ENCODE assay signal across 8 cellular contexts in the genomic region with DNA sequence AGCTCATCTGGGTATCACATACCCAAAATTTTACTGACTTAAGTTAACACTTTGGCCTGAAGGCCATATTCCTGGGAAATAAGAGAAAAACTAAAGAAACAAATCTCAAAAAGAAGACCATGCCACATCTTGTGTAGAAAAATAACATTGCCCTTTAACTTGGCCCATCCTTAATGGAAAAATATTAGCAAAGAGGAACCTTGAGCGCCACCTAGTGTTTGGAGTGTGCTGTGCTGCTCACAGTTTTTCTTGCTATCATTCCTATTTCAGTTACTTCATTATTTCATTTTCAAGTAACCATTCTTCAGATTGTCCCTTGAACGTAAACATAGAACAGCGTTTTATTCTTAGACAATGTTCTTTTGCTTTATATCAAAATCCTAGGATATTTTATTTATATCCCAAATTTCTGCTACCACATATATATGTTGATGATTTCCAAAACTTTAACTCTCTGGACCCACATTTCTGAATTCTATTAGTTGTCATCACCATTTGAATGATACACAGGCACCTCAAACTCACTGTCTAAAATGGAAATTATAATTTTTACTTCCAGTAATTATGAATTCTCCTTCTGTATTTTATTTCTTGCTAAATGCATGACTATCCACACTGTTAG.
DNase-seq lines count a peak whose midpoint lies in the region; ATAC-seq and TF ChIP-seq lines count a peak whose summit lies in the region.

No MANE protein-coding gene starts in this region.

- H2BK20ac ChIP-seq in IMR-90 (ENCODE audit: low read depth, low read length), result no peak overlapping the region

- peak; percentile 72 for TF ChIP-seq RAD21 in IMR-90 (IDR thresholded peaks at IDR 0.05; ENCODE audit: low read length)

- H3K27ac ChIP-seq in IMR-90 (ENCODE audit: insufficient read depth, low read length) (no peak overlapping the region), coronary artery (no peak overlapping the region), mesenchymal stem cell (ENCODE audit: low read length, poor library complexity, severe bottlenecking) (no peak overlapping the region), upper lobe of right lung (no peak overlapping the region)

- H3K56ac ChIP-seq in IMR-90 (ENCODE audit: extremely low read depth, insufficient read depth, low read length), result no peak overlapping the region

- H2AFZ ChIP-seq in IMR-90 (replicated peaks; ENCODE audit: low read length, poor library complexity) (no peak overlapping the region), mesenchymal stem cell (ENCODE audit: low read depth, low read length) (no peak overlapping the region)

- H2BK15ac ChIP-seq in IMR-90 (ENCODE audit: low read depth, low read length), result no peak overlapping the region
- no peak overlapping the region for H2BK15ac ChIP-seq in mesenchymal stem cell (ENCODE audit: low read depth, poor library complexity, severe bottlenecking)

- H4K20me1 ChIP-seq in IMR-90 (ENCODE audit: insufficient read depth, low read length), result no peaks in the 10 kb centered on the region

- H3K27me3 ChIP-seq in IMR-90 (ENCODE audit: control insufficient read depth, insufficient read depth, low read length), result no peaks in the 10 kb centered on the region
- no peaks in the 10 kb centered on the region for H3K27me3 ChIP-seq in mesenchymal stem cell (ENCODE audit: control insufficient read depth in 1 of 2, insufficient read depth in 1 of 2, low read length in 2 of 2)
- H3K27me3 ChIP-seq in upper lobe of right lung, result no peaks in the 10 kb centered on the region

- TF ChIP-seq POLR2A in IMR-90 (IDR thresholded peaks at IDR 0.05; ENCODE audit: low read depth, low read length), result no peak

- H3K4ac ChIP-seq in IMR-90 (ENCODE audit: low read depth, low read length) (no peak overlapping the region), mesenchymal stem cell (ENCODE audit: low read depth in 1 of 2, low read length in 2 of 2) (no peak overlapping the region)

- no peak overlapping the region for H3K4me3 ChIP-seq in IMR-90 (ENCODE audit: insufficient read depth, low read depth, low read length)
- H3K4me3 ChIP-seq in coronary artery, result no peak overlapping the region
- H3K4me3 ChIP-seq in mesenchymal stem cell (ENCODE audit: insufficient read depth in 1 of 2, low read depth in 1 of 2, low read length in 2 of 2), result no peak overlapping the region
- H3K4me3 ChIP-seq in upper lobe of right lung, result no peak overlapping the region

- H3K9me3 ChIP-seq in IMR-90 (ENCODE audit: control insufficient read depth, insufficient read depth, low read length) (no peaks in the 10 kb centered on the region), mesenchymal stem cell (ENCODE audit: control insufficient read depth, low read length) (no peaks in the 10 kb centered on the region), upper lobe of right lung (no peaks in the 10 kb centered on the region)

- DNase-seq in NCI-H2171 treated with DMSO at 0.1 percent for 48 hours (lab: John Stamatoyannopoulos, UW), result peak; percentile 30
- DNase-seq in NCI-H2171 (lab: John Stamatoyannopoulos, UW), result no peak
- peak; percentile 28 for DNase-seq in IMR-90
- DNase-seq in RPMI7951 (ENCODE audit: low read depth), result peak; percentile 16
- no peak for DNase-seq in coronary artery (ENCODE audit: low spot score)
- peak; percentile 61 for DNase-seq in mesenchymal stem cell
- no peak for DNase-seq in upper lobe of right lung

- H2BK120ac ChIP-seq in IMR-90 (ENCODE audit: low read depth, low read length) (no peak overlapping the region), mesenchymal stem cell (ENCODE audit: low read depth, low read length) (no peak overlapping the region)

- no TSS peak for BruUV-seq in IMR-90 (replicated peaks; lab: Mats Ljungman, UMichigan)

- no peak overlapping the region for H3K9ac ChIP-seq in IMR-90 (ENCODE audit: low read depth, low read length)
- no peak overlapping the region for H3K9ac ChIP-seq in mesenchymal stem cell (ENCODE audit: low read length)

- H4K91ac ChIP-seq in IMR-90 (ENCODE audit: insufficient read depth, low read depth, low read length) (no peak overlapping the region), mesenchymal stem cell (ENCODE audit: low read length) (no peak overlapping the region)

- in situ Hi-C loops in IMR-90 (cut with MboI; ENCODE audit: low sequenced_read_pairs), result no loop called here

- H3K36me3 ChIP-seq in IMR-90 (ENCODE audit: control insufficient read depth, insufficient read depth, low read length) (no peaks in the 10 kb centered on the region), mesenchymal stem cell (ENCODE audit: control insufficient read depth in 1 of 2, insufficient read depth in 2 of 2, low read depth in 1 of 2, low read length in 2 of 2) (no peaks in the 10 kb centered on the region), upper lobe of right lung (no peaks in the 10 kb centered on the region)

- H4K8ac ChIP-seq in IMR-90 (ENCODE audit: low read depth in 2 of 2, low read length in 2 of 2) (no peak overlapping the region), mesenchymal stem cell (ENCODE audit: low read length) (no peak overlapping the region)

- H2AK9ac ChIP-seq in IMR-90 (replicated peaks; ENCODE audit: low read depth, low read length, poor library complexity), result no peak overlapping the region

- H3K14ac ChIP-seq in IMR-90 (replicated peaks; ENCODE audit: low read depth, low read length), result no peak overlapping the region
- H3K14ac ChIP-seq in mesenchymal stem cell (ENCODE audit: low read length in 2 of 2), result no peak overlapping the region

- H3K9me1 ChIP-seq in IMR-90 (ENCODE audit: insufficient read depth, low read length), result no peaks in the 10 kb centered on the region

- POLR2A ChIA-PET in IMR-90 (lab: Charles Lee; ENCODE audit: unreplicated experiment), result no interaction called here

- no peak overlapping the region for H2BK5ac ChIP-seq in IMR-90 (ENCODE audit: low read depth, low read length, poor library complexity, severe bottlenecking)
- H2BK5ac ChIP-seq in mesenchymal stem cell (ENCODE audit: low read depth, low read length, poor library complexity, severe bottlenecking), result no peak overlapping the region

- H2AK5ac ChIP-seq in IMR-90 (ENCODE audit: low read depth, low read length), result no peak overlapping the region
- no peak overlapping the region for H2AK5ac ChIP-seq in mesenchymal stem cell (ENCODE audit: low read length, severe bottlenecking)

- intact Hi-C loops in IMR-90 (cut with micrococcal nuclease) (loop anchor here (2.0 kb wide), 1 partner anchor 1468 kb away; no protein-coding TSS in a partner anchor), upper lobe of right lung (cut with DNase I) (no loop called here)

- H3K4me2 ChIP-seq in IMR-90 (ENCODE audit: low read depth, low read length), result no peak overlapping the region
- no peak overlapping the region for H3K4me2 ChIP-seq in mesenchymal stem cell (ENCODE audit: low read length, poor library complexity, severe bottlenecking)

- no peak overlapping the region for H2BK12ac ChIP-seq in mesenchymal stem cell (ENCODE audit: low read length in 2 of 2)

- no peak overlapping the region for H3K23ac ChIP-seq in IMR-90 (ENCODE audit: low read depth, low read length)
- H3K23ac ChIP-seq in mesenchymal stem cell (ENCODE audit: low read length in 2 of 2), result no peak overlapping the region

- H3K79me1 ChIP-seq in IMR-90 (ENCODE audit: low read depth in 1 of 2, low read length in 2 of 2) (no peaks in the 10 kb centered on the region), mesenchymal stem cell (replicated peaks; ENCODE audit: low read length, poor library complexity, severe bottlenecking) (no peaks in the 10 kb centered on the region)

- H3K18ac ChIP-seq in IMR-90 (ENCODE audit: low read depth, low read length), result no peak overlapping the region
- no peak overlapping the region for H3K18ac ChIP-seq in mesenchymal stem cell (ENCODE audit: low read depth in 1 of 2, low read length in 2 of 2)

- H3K4me1 ChIP-seq in IMR-90 (ENCODE audit: control insufficient read depth, insufficient read depth, low read length) (no peaks in the 10 kb centered on the region), mesenchymal stem cell (ENCODE audit: control insufficient read depth, insufficient read depth, low read depth, low read length) (no peaks in the 10 kb centered on the region), upper lobe of right lung (no peaks in the 10 kb centered on the region)

- ATAC-seq in GM21515 (IDR thresholded peaks at IDR 0.05; ENCODE audit: unreplicated experiment), result peak; percentile 88
- ATAC-seq in IMR-90 (ENCODE audit: low read depth), result peak; percentile 64
- ATAC-seq in upper lobe of right lung, result peak; percentile 70

- WGBS in IMR-90 (ENCODE audit: extremely low coverage in 2 of 2, insufficient read length in 1 of 2), 2 experiments, result no CpG with 5 or more reads among the region's 3 CpGs
- WGBS in mesenchymal stem cell, result 10% methylated on average over 2 of the region's 3 CpGs

- TF ChIP-seq CTCF in IMR-90 (conservative IDR thresholded peaks at IDR 0.05; ENCODE audit: low read depth, low read length), result peak; percentile 72
- peak; percentile 75 for TF ChIP-seq CTCF in coronary artery (IDR thresholded peaks at IDR 0.05)
- TF ChIP-seq CTCF in upper lobe of right lung (IDR thresholded peaks at IDR 0.05), result peak; percentile 84

- CTCF ChIA-PET in IMR-90 (lab: Yijun Ruan, JAX), result no interaction called here

- no peak overlapping the region for H4K5ac ChIP-seq in IMR-90 (ENCODE audit: low read depth, low read length)

- dilution Hi-C loops in IMR-90 (cut with HindIII; ENCODE audit: low sequenced_read_pairs, unreplicated experiment), result no loop called here

TF ChIP-seq in IMR-90, 13 proteins besides CTCF, POLR2A, EP300 and RAD21:
- no peak for TF ChIP-seq CHD1 (IDR thresholded peaks at IDR 0.05; ENCODE audit: low read depth, low read length)
- no peak for TF ChIP-seq NFE2L2 (IDR thresholded peaks at IDR 0.05; ENCODE audit: low read depth, low read length)
- TF ChIP-seq RFX5 (IDR thresholded peaks at IDR 0.05; ENCODE audit: low read depth, low read length), result no peak
- no peak for TF ChIP-seq FOS (IDR thresholded peaks at IDR 0.05; ENCODE audit: low read depth, low read length)
- no peak for TF ChIP-seq MXI1 (IDR thresholded peaks at IDR 0.05; ENCODE audit: borderline replicate concordance, low read depth, low read length)
- no peak for TF ChIP-seq RCOR1 (IDR thresholded peaks at IDR 0.05; ENCODE audit: insufficient replicate concordance, low read length)
- TF ChIP-seq SMC3 (IDR thresholded peaks at IDR 0.05; ENCODE audit: low read depth, low read length), result peak; percentile 65
- no peak for TF ChIP-seq MAZ (IDR thresholded peaks at IDR 0.05; ENCODE audit: borderline replicate concordance, low read depth, low read length)
- TF ChIP-seq, protein P1, sequence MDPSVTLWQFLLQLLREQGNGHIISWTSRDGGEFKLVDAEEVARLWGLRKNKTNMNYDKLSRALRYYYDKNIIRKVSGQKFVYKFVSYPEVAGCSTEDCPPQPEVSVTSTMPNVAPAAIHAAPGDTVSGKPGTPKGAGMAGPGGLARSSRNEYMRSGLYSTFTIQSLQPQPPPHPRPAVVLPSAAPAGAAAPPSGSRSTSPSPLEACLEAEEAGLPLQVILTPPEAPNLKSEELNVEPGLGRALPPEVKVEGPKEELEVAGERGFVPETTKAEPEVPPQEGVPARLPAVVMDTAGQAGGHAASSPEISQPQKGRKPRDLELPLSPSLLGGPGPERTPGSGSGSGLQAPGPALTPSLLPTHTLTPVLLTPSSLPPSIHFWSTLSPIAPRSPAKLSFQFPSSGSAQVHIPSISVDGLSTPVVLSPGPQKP (IDR thresholded peaks at IDR 0.05; ENCODE audit: borderline replicate concordance, low read depth, low read length), result no peak

Comparison
In these comparisons a context has a peak if more than half of its experiments do, and no peak if none do; other contexts are left out.
1. DNase-seq: peak in NCI-H2171 treated with DMSO at 0.1 percent for 48 hours (single experiment), IMR-90 (single experiment), RPMI7951 (single experiment) and mesenchymal stem cell (single experiment); none in NCI-H2171 (single experiment), coronary artery (single experiment) and upper lobe of right lung (single experiment).
2. Peak in every context shown above with its lines, with median percentiles within 50 percentile points of each other: ATAC-seq and CTCF ChIP-seq.